9 cellular contexts compared by ENCODE assay signal in the genomic region with DNA sequence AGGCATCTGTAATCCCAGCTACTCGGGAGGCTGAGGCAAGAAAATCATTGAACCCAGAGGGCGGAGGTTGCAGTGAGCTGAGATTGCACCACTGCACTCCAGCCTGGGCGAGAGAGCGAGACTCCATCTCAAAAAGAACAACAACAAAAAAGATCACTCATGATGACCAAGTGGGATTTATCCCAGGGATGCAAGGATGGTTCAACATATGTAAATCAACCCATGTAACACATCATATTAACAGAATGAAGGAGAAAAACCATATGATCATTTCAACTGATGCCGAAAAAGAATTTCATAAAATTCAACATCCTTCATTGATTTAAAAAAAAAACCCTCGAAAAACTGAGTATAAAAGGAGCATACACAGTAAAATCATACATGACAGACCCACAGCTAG. TPM values are rescaled to one million over a fixed set of nuclear protein-coding genes. Genes with fewer than 3 reads are reported as not detected.
"Had no signal": no experiment of that assay in that cellular context is flagged by ENCODE, and none has a peak within 500 bp of the region (broad histone marks: within the 10 kb centered on the region; RNA-seq: fewer than 3 reads in every experiment).

No MANE protein-coding gene starts in this region.

RNA-seq across cellular contexts. Expression of gene ZNF695, which starts 3.8 kb away (rescaled TPM):
- total RNA-seq: left lobe of liver, left ventricle myocardium inferior, left ventricle myocardium superior, lower leg skin, lower lobe of right lung, mesenteric fat pad had no signal
- polyA plus RNA-seq: immature natural killer cell; liver; naive thymus-derived CD4-positive, alpha-beta T cell had no signal
